ENCODE assay signal across 1 cellular context in the genomic region with DNA sequence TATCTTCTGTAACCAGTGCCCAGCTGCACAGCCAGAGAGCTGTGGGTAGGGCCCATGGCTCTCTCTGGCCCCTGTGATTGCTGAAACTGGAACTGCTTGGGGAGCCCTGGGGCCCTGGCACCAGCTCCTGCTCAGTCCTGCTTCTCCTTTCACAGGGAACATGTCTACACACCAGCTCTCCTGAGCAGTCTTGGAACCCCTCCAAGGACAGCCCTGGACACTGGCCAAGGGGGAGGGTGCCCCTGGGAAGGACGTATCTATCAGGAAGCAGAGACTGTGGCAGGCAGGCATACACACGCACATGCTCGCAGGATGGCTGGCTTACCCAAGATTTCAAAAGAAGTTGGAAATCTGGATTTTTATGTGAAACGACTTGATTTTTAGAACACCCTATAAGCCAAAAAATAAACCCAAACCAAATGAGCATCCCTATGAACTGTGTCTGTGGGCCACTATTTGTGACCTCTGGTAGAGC.
TF ChIP-seq lines count a peak whose summit lies in the region.

No MANE protein-coding gene starts in this region.

TF ChIP-seq in K562, 482 proteins besides CTCF, POLR2A, EP300 and RAD21 (continues in another document):
- TF ChIP-seq NRF1 (conservative IDR thresholded peaks at IDR 0.05 in 1 of 2, IDR thresholded peaks at IDR 0.05 in 1 of 2) (peak; percentile 67 to 72), RCOR1 (IDR thresholded peaks at IDR 0.05; ENCODE audit: borderline replicate concordance in 1 of 2, low read depth in 2 of 2, low read length in 2 of 2) (peak; percentile 81 to 84; a peak in 3 of 4 replicates), ARID1B (IDR thresholded peaks at IDR 0.05) (peak; percentile 69), L3MBTL2 (IDR thresholded peaks at IDR 0.05) (peak; percentile 69), NFIX (CRISPR knock-in tag; IDR thresholded peaks at IDR 0.05; ENCODE audit: low read depth) (peak; percentile 20; the same call in 1 of the 2 replicates), NFIC (IDR thresholded peaks at IDR 0.05) (peak; percentile 98), TCF3 (CRISPR knock-in tag; IDR thresholded peaks at IDR 0.05) (peak; percentile 63), BACH1 (tag; IDR thresholded peaks at IDR 0.05) (0 out of 2 replicates have a peak, but pooled peaks have one; percentile 13), MYC (IDR thresholded peaks at IDR 0.05; ENCODE audit: low read depth, low read length) (peak; percentile 88), MYC (CRISPR knock-in tag; IDR thresholded peaks at IDR 0.05; ENCODE audit: borderline replicate concordance, low read depth) (no peak), HDAC1 (IDR thresholded peaks at IDR 0.05) (peak in 1 of 2 experiments; percentile 68; a peak in 2 of 4 replicates), EP400 (IDR thresholded peaks at IDR 0.05) (peak; percentile 29; the same call in 1 of the 2 replicates), HDGF (IDR thresholded peaks at IDR 0.05) (no peak), SMARCA4 (IDR thresholded peaks at IDR 0.05) (peak; percentile 44), CXXC5 (CRISPR knock-in tag; IDR thresholded peaks at IDR 0.05) (peak; percentile 31), NCOR1 (IDR thresholded peaks at IDR 0.05) (peak; percentile 37; the same call in 1 of the 2 replicates), ZNF766 (CRISPR knock-in tag; conservative IDR thresholded peaks at IDR 0.05) (0 out of 2 replicates have a peak, but pooled peaks have one; percentile 32), POLR2AphosphoS5 (IDR thresholded peaks at IDR 0.05; ENCODE audit: control insufficient read depth, insufficient read depth, low read depth, low read length) (0 out of 2 replicates have a peak, but pooled peaks have one; percentile 32), ATF1 (CRISPR knock-in tag; IDR thresholded peaks at IDR 0.05) (no peak), ATF1 (tag; IDR thresholded peaks at IDR 0.05) (0 out of 2 replicates have a peak, but pooled peaks have one; percentile 18), CBFA2T2 (conservative IDR thresholded peaks at IDR 0.05) (peak; percentile 45), CBFA2T3 (IDR thresholded peaks at IDR 0.05) (peak; percentile 79), TAL1 (IDR thresholded peaks at IDR 0.05) (peak; percentile 17; the same call in 1 of the 2 replicates), ZBTB1 (CRISPR knock-in tag; IDR thresholded peaks at IDR 0.05; ENCODE audit: borderline replicate concordance, low read depth) (no peak), ETV1 (tag; conservative IDR thresholded peaks at IDR 0.05; ENCODE audit: low read depth) (peak; percentile 43), SMAD1 (IDR thresholded peaks at IDR 0.05; ENCODE audit: low read depth, low read length, partially characterized antibody) (peak; percentile 65), CTBP1 (IDR thresholded peaks at IDR 0.05; ENCODE audit: borderline replicate concordance) (peak; percentile 37; the same call in 1 of the 2 replicates), CREM (IDR thresholded peaks at IDR 0.05; ENCODE audit: low read depth) (0 out of 2 replicates have a peak, but pooled peaks have one; percentile 21), BHLHE40 (IDR thresholded peaks at IDR 0.05; ENCODE audit: low read length) (peak; percentile 70), JUND (IDR thresholded peaks at IDR 0.05; ENCODE audit: borderline replicate concordance, low read depth, low read length) (0 out of 2 replicates have a peak, but pooled peaks have one; percentile 38), JUND (tag; IDR thresholded peaks at IDR 0.05; ENCODE audit: borderline replicate concordance, low read depth, low read length) (no peak; the same call in 2 of the 3 replicates), RBFOX2 (IDR thresholded peaks at IDR 0.05; ENCODE audit: low read depth, low read length) (0 out of 2 replicates have a peak, but pooled peaks have one; percentile 20), SETDB1 (IDR thresholded peaks at IDR 0.05; ENCODE audit: low read length) (no peak), CBX2 (IDR thresholded peaks at IDR 0.05; ENCODE audit: insufficient read depth, low read length, poor library complexity, severe bottlenecking) (no peak), HLTF (IDR thresholded peaks at IDR 0.05) (no peak), ETV6 (IDR thresholded peaks at IDR 0.05; ENCODE audit: borderline replicate concordance in 1 of 2, low read depth in 2 of 2, low read length in 1 of 2) (no peak), ETV6 (CRISPR knock-in tag; IDR thresholded peaks at IDR 0.05; ENCODE audit: borderline replicate concordance) (no peak), MAZ (CRISPR knock-in tag; conservative IDR thresholded peaks at IDR 0.05 in 1 of 2, IDR thresholded peaks at IDR 0.05 in 1 of 2) (peak in 1 of 2 experiments; percentile 25; a peak in 1 of 4 replicates)
- TF ChIP-seq, protein P1, sequence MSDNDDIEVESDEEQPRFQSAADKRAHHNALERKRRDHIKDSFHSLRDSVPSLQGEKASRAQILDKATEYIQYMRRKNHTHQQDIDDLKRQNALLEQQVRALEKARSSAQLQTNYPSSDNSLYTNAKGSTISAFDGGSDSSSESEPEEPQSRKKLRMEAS (CRISPR knock-in tag; IDR thresholded peaks at IDR 0.05) = 0 out of 2 replicates have a peak, but pooled peaks have one; percentile 32
- TF ChIP-seq, protein P2, sequence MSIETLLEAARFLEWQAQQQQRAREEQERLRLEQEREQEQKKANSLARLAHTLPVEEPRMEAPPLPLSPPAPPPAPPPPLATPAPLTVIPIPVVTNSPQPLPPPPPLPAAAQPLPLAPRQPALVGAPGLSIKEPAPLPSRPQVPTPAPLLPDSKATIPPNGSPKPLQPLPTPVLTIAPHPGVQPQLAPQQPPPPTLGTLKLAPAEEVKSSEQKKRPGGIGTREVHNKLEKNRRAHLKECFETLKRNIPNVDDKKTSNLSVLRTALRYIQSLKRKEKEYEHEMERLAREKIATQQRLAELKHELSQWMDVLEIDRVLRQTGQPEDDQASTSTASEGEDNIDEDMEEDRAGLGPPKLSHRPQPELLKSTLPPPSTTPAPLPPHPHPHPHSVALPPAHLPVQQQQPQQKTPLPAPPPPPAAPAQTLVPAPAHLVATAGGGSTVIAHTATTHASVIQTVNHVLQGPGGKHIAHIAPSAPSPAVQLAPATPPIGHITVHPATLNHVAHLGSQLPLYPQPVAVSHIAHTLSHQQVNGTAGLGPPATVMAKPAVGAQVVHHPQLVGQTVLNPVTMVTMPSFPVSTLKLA (conservative IDR thresholded peaks at IDR 0.05) = peak; percentile 45 to 75
- TF ChIP-seq, protein P3, sequence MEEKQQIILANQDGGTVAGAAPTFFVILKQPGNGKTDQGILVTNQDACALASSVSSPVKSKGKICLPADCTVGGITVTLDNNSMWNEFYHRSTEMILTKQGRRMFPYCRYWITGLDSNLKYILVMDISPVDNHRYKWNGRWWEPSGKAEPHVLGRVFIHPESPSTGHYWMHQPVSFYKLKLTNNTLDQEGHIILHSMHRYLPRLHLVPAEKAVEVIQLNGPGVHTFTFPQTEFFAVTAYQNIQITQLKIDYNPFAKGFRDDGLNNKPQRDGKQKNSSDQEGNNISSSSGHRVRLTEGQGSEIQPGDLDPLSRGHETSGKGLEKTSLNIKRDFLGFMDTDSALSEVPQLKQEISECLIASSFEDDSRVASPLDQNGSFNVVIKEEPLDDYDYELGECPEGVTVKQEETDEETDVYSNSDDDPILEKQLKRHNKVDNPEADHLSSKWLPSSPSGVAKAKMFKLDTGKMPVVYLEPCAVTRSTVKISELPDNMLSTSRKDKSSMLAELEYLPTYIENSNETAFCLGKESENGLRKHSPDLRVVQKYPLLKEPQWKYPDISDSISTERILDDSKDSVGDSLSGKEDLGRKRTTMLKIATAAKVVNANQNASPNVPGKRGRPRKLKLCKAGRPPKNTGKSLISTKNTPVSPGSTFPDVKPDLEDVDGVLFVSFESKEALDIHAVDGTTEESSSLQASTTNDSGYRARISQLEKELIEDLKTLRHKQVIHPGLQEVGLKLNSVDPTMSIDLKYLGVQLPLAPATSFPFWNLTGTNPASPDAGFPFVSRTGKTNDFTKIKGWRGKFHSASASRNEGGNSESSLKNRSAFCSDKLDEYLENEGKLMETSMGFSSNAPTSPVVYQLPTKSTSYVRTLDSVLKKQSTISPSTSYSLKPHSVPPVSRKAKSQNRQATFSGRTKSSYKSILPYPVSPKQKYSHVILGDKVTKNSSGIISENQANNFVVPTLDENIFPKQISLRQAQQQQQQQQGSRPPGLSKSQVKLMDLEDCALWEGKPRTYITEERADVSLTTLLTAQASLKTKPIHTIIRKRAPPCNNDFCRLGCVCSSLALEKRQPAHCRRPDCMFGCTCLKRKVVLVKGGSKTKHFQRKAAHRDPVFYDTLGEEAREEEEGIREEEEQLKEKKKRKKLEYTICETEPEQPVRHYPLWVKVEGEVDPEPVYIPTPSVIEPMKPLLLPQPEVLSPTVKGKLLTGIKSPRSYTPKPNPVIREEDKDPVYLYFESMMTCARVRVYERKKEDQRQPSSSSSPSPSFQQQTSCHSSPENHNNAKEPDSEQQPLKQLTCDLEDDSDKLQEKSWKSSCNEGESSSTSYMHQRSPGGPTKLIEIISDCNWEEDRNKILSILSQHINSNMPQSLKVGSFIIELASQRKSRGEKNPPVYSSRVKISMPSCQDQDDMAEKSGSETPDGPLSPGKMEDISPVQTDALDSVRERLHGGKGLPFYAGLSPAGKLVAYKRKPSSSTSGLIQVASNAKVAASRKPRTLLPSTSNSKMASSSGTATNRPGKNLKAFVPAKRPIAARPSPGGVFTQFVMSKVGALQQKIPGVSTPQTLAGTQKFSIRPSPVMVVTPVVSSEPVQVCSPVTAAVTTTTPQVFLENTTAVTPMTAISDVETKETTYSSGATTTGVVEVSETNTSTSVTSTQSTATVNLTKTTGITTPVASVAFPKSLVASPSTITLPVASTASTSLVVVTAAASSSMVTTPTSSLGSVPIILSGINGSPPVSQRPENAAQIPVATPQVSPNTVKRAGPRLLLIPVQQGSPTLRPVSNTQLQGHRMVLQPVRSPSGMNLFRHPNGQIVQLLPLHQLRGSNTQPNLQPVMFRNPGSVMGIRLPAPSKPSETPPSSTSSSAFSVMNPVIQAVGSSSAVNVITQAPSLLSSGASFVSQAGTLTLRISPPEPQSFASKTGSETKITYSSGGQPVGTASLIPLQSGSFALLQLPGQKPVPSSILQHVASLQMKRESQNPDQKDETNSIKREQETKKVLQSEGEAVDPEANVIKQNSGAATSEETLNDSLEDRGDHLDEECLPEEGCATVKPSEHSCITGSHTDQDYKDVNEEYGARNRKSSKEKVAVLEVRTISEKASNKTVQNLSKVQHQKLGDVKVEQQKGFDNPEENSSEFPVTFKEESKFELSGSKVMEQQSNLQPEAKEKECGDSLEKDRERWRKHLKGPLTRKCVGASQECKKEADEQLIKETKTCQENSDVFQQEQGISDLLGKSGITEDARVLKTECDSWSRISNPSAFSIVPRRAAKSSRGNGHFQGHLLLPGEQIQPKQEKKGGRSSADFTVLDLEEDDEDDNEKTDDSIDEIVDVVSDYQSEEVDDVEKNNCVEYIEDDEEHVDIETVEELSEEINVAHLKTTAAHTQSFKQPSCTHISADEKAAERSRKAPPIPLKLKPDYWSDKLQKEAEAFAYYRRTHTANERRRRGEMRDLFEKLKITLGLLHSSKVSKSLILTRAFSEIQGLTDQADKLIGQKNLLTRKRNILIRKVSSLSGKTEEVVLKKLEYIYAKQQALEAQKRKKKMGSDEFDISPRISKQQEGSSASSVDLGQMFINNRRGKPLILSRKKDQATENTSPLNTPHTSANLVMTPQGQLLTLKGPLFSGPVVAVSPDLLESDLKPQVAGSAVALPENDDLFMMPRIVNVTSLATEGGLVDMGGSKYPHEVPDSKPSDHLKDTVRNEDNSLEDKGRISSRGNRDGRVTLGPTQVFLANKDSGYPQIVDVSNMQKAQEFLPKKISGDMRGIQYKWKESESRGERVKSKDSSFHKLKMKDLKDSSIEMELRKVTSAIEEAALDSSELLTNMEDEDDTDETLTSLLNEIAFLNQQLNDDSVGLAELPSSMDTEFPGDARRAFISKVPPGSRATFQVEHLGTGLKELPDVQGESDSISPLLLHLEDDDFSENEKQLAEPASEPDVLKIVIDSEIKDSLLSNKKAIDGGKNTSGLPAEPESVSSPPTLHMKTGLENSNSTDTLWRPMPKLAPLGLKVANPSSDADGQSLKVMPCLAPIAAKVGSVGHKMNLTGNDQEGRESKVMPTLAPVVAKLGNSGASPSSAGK (IDR thresholded peaks at IDR 0.05) = peak; percentile 49; the same call in 1 of the 2 replicates
- TF ChIP-seq, protein P4, sequence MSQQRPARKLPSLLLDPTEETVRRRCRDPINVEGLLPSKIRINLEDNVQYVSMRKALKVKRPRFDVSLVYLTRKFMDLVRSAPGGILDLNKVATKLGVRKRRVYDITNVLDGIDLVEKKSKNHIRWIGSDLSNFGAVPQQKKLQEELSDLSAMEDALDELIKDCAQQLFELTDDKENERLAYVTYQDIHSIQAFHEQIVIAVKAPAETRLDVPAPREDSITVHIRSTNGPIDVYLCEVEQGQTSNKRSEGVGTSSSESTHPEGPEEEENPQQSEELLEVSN (IDR thresholded peaks at IDR 0.05; ENCODE audit: borderline replicate concordance in 1 of 2, extremely low read depth in 1 of 2, insufficient read depth in 1 of 2, insufficient read length in 1 of 2, low read depth in 1 of 2, low read length in 1 of 2, poor library complexity in 1 of 2, severe bottlenecking in 1 of 2) = peak in 1 of 2 experiments; percentile 19
- TF ChIP-seq, protein P5, sequence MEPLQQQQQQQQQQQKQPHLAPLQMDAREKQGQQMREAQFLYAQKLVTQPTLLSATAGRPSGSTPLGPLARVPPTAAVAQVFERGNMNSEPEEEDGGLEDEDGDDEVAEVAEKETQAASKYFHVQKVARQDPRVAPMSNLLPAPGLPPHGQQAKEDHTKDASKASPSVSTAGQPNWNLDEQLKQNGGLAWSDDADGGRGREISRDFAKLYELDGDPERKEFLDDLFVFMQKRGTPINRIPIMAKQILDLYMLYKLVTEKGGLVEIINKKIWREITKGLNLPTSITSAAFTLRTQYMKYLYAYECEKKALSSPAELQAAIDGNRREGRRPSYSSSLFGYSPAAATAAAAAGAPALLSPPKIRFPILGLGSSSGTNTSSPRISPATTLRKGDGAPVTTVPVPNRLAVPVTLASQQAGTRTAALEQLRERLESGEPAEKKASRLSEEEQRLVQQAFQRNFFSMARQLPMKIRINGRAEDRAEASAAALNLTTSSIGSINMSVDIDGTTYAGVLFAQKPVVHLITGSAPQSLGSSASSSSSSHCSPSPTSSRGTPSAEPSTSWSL (CRISPR knock-in tag; IDR thresholded peaks at IDR 0.05; ENCODE audit: borderline replicate concordance) = no peak
- TF ChIP-seq, protein P6, sequence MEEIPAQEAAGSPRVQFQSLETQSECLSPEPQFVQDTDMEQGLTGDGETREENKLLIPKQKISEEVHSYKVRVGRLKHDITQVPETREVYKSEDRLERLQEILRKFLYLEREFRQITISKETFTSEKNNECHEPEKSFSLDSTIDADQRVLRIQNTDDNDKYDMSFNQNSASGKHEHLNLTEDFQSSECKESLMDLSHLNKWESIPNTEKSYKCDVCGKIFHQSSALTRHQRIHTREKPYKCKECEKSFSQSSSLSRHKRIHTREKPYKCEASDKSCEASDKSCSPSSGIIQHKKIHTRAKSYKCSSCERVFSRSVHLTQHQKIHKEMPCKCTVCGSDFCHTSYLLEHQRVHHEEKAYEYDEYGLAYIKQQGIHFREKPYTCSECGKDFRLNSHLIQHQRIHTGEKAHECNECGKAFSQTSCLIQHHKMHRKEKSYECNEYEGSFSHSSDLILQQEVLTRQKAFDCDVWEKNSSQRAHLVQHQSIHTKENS (CRISPR knock-in tag; IDR thresholded peaks at IDR 0.05) = no peak
